Comparison of ENCODE assay signal across 15 cellular contexts in genomic region chrX:143340190-143340589, GRCh38.
DNase-seq lines count a peak whose midpoint lies in the region; ATAC-seq and TF ChIP-seq lines count a peak whose summit lies in the region.
"Had no signal": no experiment of that assay in that cellular context is flagged by ENCODE, and none has a peak within 500 bp of the region (broad histone marks: within the 10 kb centered on the region; RNA-seq: fewer than 3 reads in every experiment).

No MANE protein-coding gene starts in this region.

- TF ChIP-seq CTCF in C4-2B (conservative IDR thresholded peaks at IDR 0.05): peak; percentile 23
- peak; percentile 31 to 39 for TF ChIP-seq CTCF in GM23338 (conservative IDR thresholded peaks at IDR 0.05; ENCODE audit: low read depth in 2 of 2)

- no peaks in the 10 kb centered on the region for H3K79me1 ChIP-seq in mesendoderm (ENCODE audit: low read length)

- H2BK120ac ChIP-seq in mesendoderm (ENCODE audit: low read depth, low read length): no peak overlapping the region

- H2BK15ac ChIP-seq in mesendoderm (replicated peaks; ENCODE audit: low read depth): no peak overlapping the region

- no peaks in the 10 kb centered on the region for H3K27me3 Mint-ChIP-seq in GM23338 (ENCODE audit: insufficient read depth, low read depth, poor library complexity)
- no peaks in the 10 kb centered on the region for H3K27me3 Mint-ChIP-seq in stimulated activated naive CD8-positive, alpha-beta T cell treated with anti-CD3 and anti-CD28 coated beads, Interleukin-15, amount 100 ng/mL, for 72 hours

- no peak for ATAC-seq in GM23338
- ATAC-seq in stimulated activated naive CD8-positive, alpha-beta T cell treated with anti-CD3 and anti-CD28 coated beads, Interleukin-15, amount 100 ng/mL, for 72 hours: no peak
- ATAC-seq: Right ventricle myocardium inferior had no signal

- H3K4me1 ChIP-seq in GM23338 (ENCODE audit: insufficient read depth) (no peaks in the 10 kb centered on the region), mesendoderm (ENCODE audit: control insufficient read depth, low read depth, low read length) (no peaks in the 10 kb centered on the region)
- H3K4me1 ChIP-seq: Peyer's patch had no signal

- H4K8ac ChIP-seq in mesendoderm (ENCODE audit: low read depth, low read length): no peak overlapping the region

- no peak overlapping the region for H3K4ac ChIP-seq in mesendoderm (ENCODE audit: low read depth, low read length)

- H3K36me3 Mint-ChIP-seq in GM23338 (ENCODE audit: low read depth): no peaks in the 10 kb centered on the region

- H3K9me3 Mint-ChIP-seq in GM23338: peaks cover 4% of the 10 kb centered on the region; the same call in 2 of the 3 replicates
- H3K9me3 Mint-ChIP-seq in stimulated activated naive CD8-positive, alpha-beta T cell treated with anti-CD3 and anti-CD28 coated beads, Interleukin-15, amount 100 ng/mL, for 72 hours: peaks cover 5 to 7% of the 10 kb centered on the region in 2 donors

- WGBS in mesendoderm (ENCODE audit: extremely low coverage, insufficient coverage, low lambda C conversion rate): no CpG with 5 or more reads among the region's 1 CpG

- H3K9ac ChIP-seq in mesendoderm (ENCODE audit: low read length): no peak overlapping the region

- no peak overlapping the region for H3K56ac ChIP-seq in mesendoderm (ENCODE audit: low read length)

- DNase-seq in GM23338 (ENCODE audit: low spot score): no peak
- DNase-seq in RPMI8226: peak; percentile 11
- peak; percentile 0 for DNase-seq in mesendoderm
- no peak for DNase-seq in stimulated activated naive CD8-positive, alpha-beta T cell treated with anti-CD3 and anti-CD28 coated beads, Interleukin-15, amount 100 ng/mL, for 72 hours
- no peak for DNase-seq in NCI-H345 treated with DMSO at 0.1 percent for 48 hours (lab: John Stamatoyannopoulos, UW; ENCODE audit: unreplicated experiment)
- no peak for DNase-seq in cerebellar cortex (ENCODE audit: low spot score)
- DNase-seq: COR-L47, DMS153, IMR-90, NCI-H1092 treated with DMSO at 0.1 percent for 48 hours, NCI-H2081 treated with DMSO at 0.1 percent for 48 hours, NCI-H510A, Peyer's patch had no signal

- H3K4me2 ChIP-seq in GM23338: no peak overlapping the region
- no peak overlapping the region for H3K4me2 ChIP-seq in mesendoderm (ENCODE audit: low read length)

- H2AK5ac ChIP-seq in mesendoderm (ENCODE audit: low read length): no peak overlapping the region

- H3K4me1 Mint-ChIP-seq in GM23338: no peaks in the 10 kb centered on the region
- H3K4me1 Mint-ChIP-seq in stimulated activated naive CD8-positive, alpha-beta T cell treated with anti-CD3 and anti-CD28 coated beads, Interleukin-15, amount 100 ng/mL, for 72 hours: no peaks in the 10 kb centered on the region

- no peaks in the 10 kb centered on the region for H3K79me2 ChIP-seq in GM23338 (replicated peaks; ENCODE audit: insufficient read depth)
- no peaks in the 10 kb centered on the region for H3K79me2 ChIP-seq in mesendoderm (ENCODE audit: control insufficient read depth, insufficient read depth, low read length)

- H3K27ac ChIP-seq in C4-2B: no peak overlapping the region
- H3K27ac ChIP-seq in GM23338 (ENCODE audit: low read depth): no peak overlapping the region
- H3K27ac ChIP-seq in mesendoderm (ENCODE audit: low read depth, low read length): no peak overlapping the region
- H3K27ac ChIP-seq: Peyer's patch had no signal

- H3K9me2 ChIP-seq in GM23338 (ENCODE audit: insufficient read depth): no peaks in the 10 kb centered on the region

- H3K23ac ChIP-seq in mesendoderm (ENCODE audit: low read length): no peak overlapping the region

- H3K27ac Mint-ChIP-seq in GM23338: no peak overlapping the region
- H3K27ac Mint-ChIP-seq in stimulated activated naive CD8-positive, alpha-beta T cell treated with anti-CD3 and anti-CD28 coated beads, Interleukin-15, amount 100 ng/mL, for 72 hours: no peak overlapping the region

- H4K5ac ChIP-seq in mesendoderm (ENCODE audit: low read length): no peak overlapping the region

- H4K20me1 ChIP-seq in GM23338 (replicated peaks; ENCODE audit: insufficient read depth): no peaks in the 10 kb centered on the region

- no peak overlapping the region for H3K18ac ChIP-seq in mesendoderm (ENCODE audit: low read length)

- no peaks in the 10 kb centered on the region for H3F3A ChIP-seq in GM23338 (replicated peaks; ENCODE audit: low read depth)

- no peaks in the 10 kb centered on the region for H3K36me3 ChIP-seq in GM23338 (ENCODE audit: insufficient read depth)
- no peaks in the 10 kb centered on the region for H3K36me3 ChIP-seq in mesendoderm (ENCODE audit: control insufficient read depth, insufficient read depth, low read length)
- H3K36me3 ChIP-seq: Peyer's patch had no signal

- H2BK5ac ChIP-seq in mesendoderm (ENCODE audit: low read length): no peak overlapping the region

- H2AFZ ChIP-seq in GM23338: no peak overlapping the region

- H3K4me3 ChIP-seq in GM23338 (no peak overlapping the region), mesendoderm (ENCODE audit: low read length) (no peak overlapping the region)
- H3K4me3 ChIP-seq: Peyer's patch had no signal

- H3K27me3 ChIP-seq in GM23338 (ENCODE audit: insufficient read depth) (no peaks in the 10 kb centered on the region), mesendoderm (ENCODE audit: insufficient read depth, low read length, poor library complexity) (no peaks in the 10 kb centered on the region)
- H3K27me3 ChIP-seq: Peyer's patch had no signal

- no peak overlapping the region for H3K4me3 Mint-ChIP-seq in GM23338
- no peak overlapping the region for H3K4me3 Mint-ChIP-seq in stimulated activated naive CD8-positive, alpha-beta T cell treated with anti-CD3 and anti-CD28 coated beads, Interleukin-15, amount 100 ng/mL, for 72 hours

TF ChIP-seq in GM23338, 12 proteins besides CTCF, POLR2A, EP300 and RAD21 (continues in another document):
- TF ChIP-seq CREB1 (CRISPR knock-in tag; IDR thresholded peaks at IDR 0.05; ENCODE audit: low read depth) (no peak), REST (IDR thresholded peaks at IDR 0.05; ENCODE audit: unreplicated experiment) (no peak)

Comparison
In these comparisons a context has a peak if more than half of its experiments do, and no peak if none do; other contexts are left out.
1. DNase-seq: peak in RPMI8226 (single experiment) and mesendoderm (single experiment); none in GM23338 (single experiment), stimulated activated naive CD8-positive, alpha-beta T cell treated with anti-CD3 and anti-CD28 coated beads, Interleukin-15, amount 100 ng/mL, for 72 hours (0 of 2), NCI-H345 treated with DMSO at 0.1 percent for 48 hours (single experiment) and cerebellar cortex (single experiment).